In genomic region chr1:166270476-166271150, GRCh38 we compare ENCODE assay signal across 23 cellular contexts.
"Had no signal": no experiment of that assay in that cellular context is flagged by ENCODE, and none has a peak within 500 bp of the region (broad histone marks: within the 10 kb centered on the region; RNA-seq: fewer than 3 reads in every experiment).

No MANE protein-coding gene starts in this region.

- H3K36me3 ChIP-seq: colonic mucosa, esophagus muscularis mucosa, esophagus squamous epithelium, gastroesophageal sphincter, heart left ventricle, heart right ventricle had no signal

- H3K4me3 ChIP-seq: colonic mucosa, coronary artery, dorsolateral prefrontal cortex, esophagus muscularis mucosa, esophagus squamous epithelium, gastroesophageal sphincter, heart left ventricle, heart right ventricle had no signal

- H3K27me3 ChIP-seq: colonic mucosa, dorsolateral prefrontal cortex, esophagus muscularis mucosa, esophagus squamous epithelium, foreskin keratinocyte, gastroesophageal sphincter, heart left ventricle, heart right ventricle had no signal

- H3K4me1 ChIP-seq: colonic mucosa, esophagus muscularis mucosa, esophagus squamous epithelium, foreskin keratinocyte, gastroesophageal sphincter, heart right ventricle had no signal

- DNase-seq: colonic mucosa; cortex of kidney; dermis blood vessel endothelial cell; dorsolateral prefrontal cortex; effector CD4-positive, alpha-beta T cell; effector CD8-positive, alpha-beta T cell; effector memory CD4-positive, alpha-beta T cell; effector memory CD8-positive, alpha-beta T cell; endodermal cell; erythroblast; esophagus squamous epithelium; foreskin fibroblast; foreskin keratinocyte; glutamatergic neuron; head of caudate nucleus; heart left ventricle; heart right ventricle had no signal

- ATAC-seq: effector memory CD8-positive, alpha-beta T cell; esophagus mucosa; foreskin keratinocyte; gastroesophageal sphincter; heart left ventricle; heart right ventricle had no signal

- H3K27me3 Mint-ChIP-seq: dendritic cell treated with granulocyte-macrophage colony-stimulating factor and Interleukin-4, amounts not matched to agents 40 ng/mL and 50 ng/mL, for 4 days had no signal

- H3K4me3 Mint-ChIP-seq: dendritic cell treated with granulocyte-macrophage colony-stimulating factor and Interleukin-4, amounts not matched to agents 40 ng/mL and 50 ng/mL, for 4 days; effector memory CD8-positive, alpha-beta T cell; endodermal cell had no signal

- H3K9me3 ChIP-seq: colonic mucosa, esophagus muscularis mucosa, esophagus squamous epithelium, gastroesophageal sphincter, heart left ventricle had no signal

- H3K27ac Mint-ChIP-seq: dendritic cell treated with granulocyte-macrophage colony-stimulating factor and Interleukin-4, amounts not matched to agents 40 ng/mL and 50 ng/mL, for 4 days; effector memory CD8-positive, alpha-beta T cell; endodermal cell had no signal

- H3K27ac ChIP-seq: colonic mucosa, coronary artery, dorsolateral prefrontal cortex, epithelial cell of prostate, esophagus muscularis mucosa, esophagus squamous epithelium, foreskin keratinocyte, gastroesophageal sphincter, heart left ventricle, heart right ventricle had no signal
